ENCODE assay signal across 20 cellular contexts in genomic region chr6:161139304-161139765, GRCh38.
"Had no signal": no experiment of that assay in that cellular context is flagged by ENCODE, and none has a peak within 500 bp of the region (broad histone marks: within the 10 kb centered on the region; RNA-seq: fewer than 3 reads in every experiment).

No MANE protein-coding gene starts in this region.

- H3K27me3 Mint-ChIP-seq: activated naive CD8-positive, alpha-beta T cell treated with anti-CD3 and anti-CD28 coated beads, Interleukin-2, amount 10 ng/mL, durations not matched to agents 7 days and 5 days; memory B cell; natural killer cell treated with Interleukin-12 subunit alpha and Interleukin-12 subunit beta and Interleukin-15 and Interleukin-18, amount 100 ng/mL, for 72 hours had no signal

- H3K4me3 ChIP-seq: ovary, prostate gland, stomach, testis, upper lobe of left lung had no signal

- H3K4me3 Mint-ChIP-seq: activated naive CD4-positive, alpha-beta T cell treated with anti-CD3 and anti-CD28 coated beads for 36 hours; activated naive CD8-positive, alpha-beta T cell treated with anti-CD3 and anti-CD28 coated beads, Interleukin-2, amount 10 ng/mL, durations not matched to agents 7 days and 5 days; memory B cell; natural killer cell treated with Interleukin-12 subunit alpha and Interleukin-12 subunit beta and Interleukin-15 and Interleukin-18, amount 100 ng/mL, for 72 hours; T-helper 1 cell treated with Interleukin-12 subunit alpha and Interleukin-12 subunit beta and Interleukin-4 antibody, amounts not matched to agents 30 μg/mL and 1 μg/mL, for 36 hours; WTC11 had no signal

- DNase-seq: activated CD4-positive, alpha-beta T cell treated with anti-CD3 and anti-CD28 coated beads, Interleukin-2, amount 50 U/mL, for 4 hours; activated naive CD4-positive, alpha-beta T cell treated with anti-CD3 and anti-CD28 coated beads for 36 hours; activated naive CD8-positive, alpha-beta T cell treated with anti-CD3 and anti-CD28 coated beads, Interleukin-2, amount 10 ng/mL, durations not matched to agents 7 days and 5 days; amniotic stem cell; dermis blood vessel endothelial cell; left cardiac atrium; stimulated activated CD4-positive, alpha-beta T cell treated with anti-CD3 and anti-CD28 coated beads, Interleukin-12 subunit alpha, Interleukin-12 subunit beta, amount 100 ng/mL, for 4 hours; T1000; testis had no signal

- H3K9me3 ChIP-seq: esophagus muscularis mucosa, neutrophil, ovary, prostate gland, stomach, testis, upper lobe of left lung had no signal

- ATAC-seq: natural killer cell treated with Interleukin-12 subunit alpha and Interleukin-12 subunit beta and Interleukin-15 and Interleukin-18, amount 100 ng/mL, for 72 hours had no signal

- H3K4me1 ChIP-seq: prostate gland, testis, upper lobe of left lung had no signal

- H3K9me3 Mint-ChIP-seq: activated naive CD4-positive, alpha-beta T cell treated with anti-CD3 and anti-CD28 coated beads for 36 hours; activated naive CD8-positive, alpha-beta T cell treated with anti-CD3 and anti-CD28 coated beads, Interleukin-2, amount 10 ng/mL, durations not matched to agents 7 days and 5 days; memory B cell; natural killer cell treated with Interleukin-12 subunit alpha and Interleukin-12 subunit beta and Interleukin-15 and Interleukin-18, amount 100 ng/mL, for 72 hours; T-helper 1 cell treated with Interleukin-12 subunit alpha and Interleukin-12 subunit beta and Interleukin-4 antibody, amounts not matched to agents 30 μg/mL and 1 μg/mL, for 36 hours; WTC11 had no signal

- H3K27me3 ChIP-seq: esophagus muscularis mucosa, neutrophil, ovary, stomach, testis, upper lobe of left lung had no signal

- H3K4me1 Mint-ChIP-seq: activated naive CD8-positive, alpha-beta T cell treated with anti-CD3 and anti-CD28 coated beads, Interleukin-2, amount 10 ng/mL, durations not matched to agents 7 days and 5 days; memory B cell had no signal

- FAIRE-seq: frontal cortex had no signal

- H3K36me3 ChIP-seq: neutrophil, ovary, prostate gland had no signal

- H3K27ac ChIP-seq: esophagus muscularis mucosa, neutrophil, ovary, prostate gland, stomach, testis, upper lobe of left lung had no signal

- H3K27ac Mint-ChIP-seq: activated naive CD4-positive, alpha-beta T cell treated with anti-CD3 and anti-CD28 coated beads for 36 hours; activated naive CD8-positive, alpha-beta T cell treated with anti-CD3 and anti-CD28 coated beads, Interleukin-2, amount 10 ng/mL, durations not matched to agents 7 days and 5 days; memory B cell; natural killer cell treated with Interleukin-12 subunit alpha and Interleukin-12 subunit beta and Interleukin-15 and Interleukin-18, amount 100 ng/mL, for 72 hours; T-helper 1 cell treated with Interleukin-12 subunit alpha and Interleukin-12 subunit beta and Interleukin-4 antibody, amounts not matched to agents 30 μg/mL and 1 μg/mL, for 36 hours; WTC11 had no signal

- H3K36me3 Mint-ChIP-seq: activated naive CD8-positive, alpha-beta T cell treated with anti-CD3 and anti-CD28 coated beads, Interleukin-2, amount 10 ng/mL, durations not matched to agents 7 days and 5 days; natural killer cell treated with Interleukin-12 subunit alpha and Interleukin-12 subunit beta and Interleukin-15 and Interleukin-18, amount 100 ng/mL, for 72 hours had no signal
